ENCODE assay signal across 8 cellular contexts in the genomic region with DNA sequence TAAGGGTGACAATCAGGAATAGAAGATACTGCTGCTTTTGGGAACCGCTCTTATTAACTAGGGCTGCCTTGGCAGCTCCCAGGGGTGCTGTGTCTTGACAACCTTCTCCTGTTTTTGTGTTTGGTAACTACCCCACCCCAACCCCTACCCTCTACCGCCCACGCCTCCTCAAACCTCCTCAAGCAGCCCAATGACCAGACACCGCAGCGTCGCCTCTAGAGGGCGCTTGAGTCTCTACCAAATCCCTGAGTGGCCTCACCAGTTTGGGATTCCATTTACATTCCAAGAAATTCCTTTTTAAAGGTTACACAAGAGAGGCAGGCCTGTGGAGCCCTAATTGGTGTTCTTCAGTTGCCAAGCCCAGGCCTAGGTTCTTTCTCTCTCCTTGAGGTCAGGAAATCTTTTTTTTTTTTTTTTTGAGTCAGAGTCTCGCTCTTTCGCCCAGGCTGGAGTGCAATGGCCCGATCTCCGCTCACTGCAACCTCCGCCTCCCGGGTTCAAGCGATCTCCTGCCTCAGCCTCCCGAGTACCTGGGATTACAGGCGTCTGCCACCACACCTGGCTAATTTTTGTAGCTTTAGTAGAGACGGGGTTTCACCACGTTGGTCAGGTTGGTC.
A peak's percentile ranks its signal among the peaks of the same experiment; 100 is the strongest.
DNase-seq lines count a peak whose midpoint lies in the region; ATAC-seq and TF ChIP-seq lines count a peak whose summit lies in the region.

No MANE protein-coding gene starts in this region.

- H3K9me3 ChIP-seq in HUES48 (ENCODE audit: control insufficient read depth, insufficient read depth, low read length), result no peaks in the 10 kb centered on the region
- H3K9me3 ChIP-seq in WERI-Rb-1 (ENCODE audit: severe bottlenecking), result no peaks in the 10 kb centered on the region
- no peaks in the 10 kb centered on the region for H3K9me3 ChIP-seq in muscle layer of duodenum (ENCODE audit: control insufficient read depth in 1 of 2, low read length in 2 of 2)
- H3K9me3 ChIP-seq in vagina, result no peaks in the 10 kb centered on the region

- intact Hi-C loops in vagina (cut with DNase I), result no loop called here

- no peak overlapping the region for H3K9ac ChIP-seq in HUES48 (ENCODE audit: low read depth, low read length)

- H3K4me1 ChIP-seq in HUES48 (ENCODE audit: control insufficient read depth, insufficient read depth, low read length), result peaks cover 15% of the 10 kb centered on the region; the same call in 1 of the 2 replicates
- peaks cover 0 to 7% of the 10 kb centered on the region in 2 donors for H3K4me1 ChIP-seq in muscle layer of duodenum (ENCODE audit: control insufficient read depth in 1 of 2, insufficient read depth in 2 of 2, low read length in 2 of 2)
- no peaks in the 10 kb centered on the region for H3K4me1 ChIP-seq in vagina

- H3K27me3 ChIP-seq in HUES48 (ENCODE audit: control insufficient read depth, insufficient read depth, low read length) (no peaks in the 10 kb centered on the region), WERI-Rb-1 (ENCODE audit: insufficient read depth, low read depth, severe bottlenecking) (no peaks in the 10 kb centered on the region), muscle layer of duodenum (ENCODE audit: low read depth, low read length) (no peaks in the 10 kb centered on the region), vagina (no peaks in the 10 kb centered on the region)

- no peaks in the 10 kb centered on the region for H3K36me3 ChIP-seq in HUES48 (ENCODE audit: control insufficient read depth, insufficient read depth, low read length)
- no peaks in the 10 kb centered on the region for H3K36me3 ChIP-seq in WERI-Rb-1
- H3K36me3 ChIP-seq in muscle layer of duodenum (ENCODE audit: control insufficient read depth in 1 of 2, insufficient read depth in 2 of 2, low read length in 2 of 2), result no peaks in the 10 kb centered on the region
- H3K36me3 ChIP-seq in vagina, result no peaks in the 10 kb centered on the region

- TF ChIP-seq CTCF in WERI-Rb-1 (IDR thresholded peaks at IDR 0.05; ENCODE audit: low read depth, low read length), result peak; percentile 80
- peak; percentile 10 to 56 (median 48) for TF ChIP-seq CTCF in vagina (IDR thresholded peaks at IDR 0.05)

- peak; percentile 16 to 28 for DNase-seq in NCI-H2081 (lab: John Stamatoyannopoulos, UW)
- DNase-seq in NCI-H2081 treated with DMSO at 0.1 percent for 48 hours (lab: John Stamatoyannopoulos, UW), result no peak
- DNase-seq in WERI-Rb-1, result peak; percentile 62
- no peak for DNase-seq in vagina (ENCODE audit: extremely low spot score in 2 of 2)

- no peak for TF ChIP-seq POLR2A in vagina (IDR thresholded peaks at IDR 0.05)

- ATAC-seq in esophagus mucosa, result peak; percentile 62
- ATAC-seq in HG02571 (IDR thresholded peaks at IDR 0.05; ENCODE audit: unreplicated experiment), result no peak

- no peak overlapping the region for H3K4me3 ChIP-seq in HUES48 (ENCODE audit: low read depth, low read length)
- H3K4me3 ChIP-seq in WERI-Rb-1 (ENCODE audit: low read depth, low read length), result no peak overlapping the region
- H3K4me3 ChIP-seq in muscle layer of duodenum (ENCODE audit: low read depth in 1 of 2, low read length in 2 of 2), result no peak overlapping the region
- H3K4me3 ChIP-seq in vagina, result no peak overlapping the region

- H3K27ac ChIP-seq in HUES48 (ENCODE audit: low read depth, low read length) (peak overlapping the region; percentile 31), WERI-Rb-1 (no peak overlapping the region), muscle layer of duodenum (ENCODE audit: low read length) (peak overlapping the region; percentile 81), vagina (no peak overlapping the region)

Comparison
In these comparisons a context has a peak if more than half of its experiments do, and no peak if none do; other contexts are left out.
1. DNase-seq: peak in NCI-H2081 (2 of 2) and WERI-Rb-1 (single experiment); none in NCI-H2081 treated with DMSO at 0.1 percent for 48 hours (single experiment) and vagina (0 of 2).
2. H3K27ac ChIP-seq: peak in HUES48 (single experiment) and muscle layer of duodenum (single experiment); none in WERI-Rb-1 (single experiment) and vagina (single experiment).